1 cellular context compared by ENCODE assay signal in the genomic region with DNA sequence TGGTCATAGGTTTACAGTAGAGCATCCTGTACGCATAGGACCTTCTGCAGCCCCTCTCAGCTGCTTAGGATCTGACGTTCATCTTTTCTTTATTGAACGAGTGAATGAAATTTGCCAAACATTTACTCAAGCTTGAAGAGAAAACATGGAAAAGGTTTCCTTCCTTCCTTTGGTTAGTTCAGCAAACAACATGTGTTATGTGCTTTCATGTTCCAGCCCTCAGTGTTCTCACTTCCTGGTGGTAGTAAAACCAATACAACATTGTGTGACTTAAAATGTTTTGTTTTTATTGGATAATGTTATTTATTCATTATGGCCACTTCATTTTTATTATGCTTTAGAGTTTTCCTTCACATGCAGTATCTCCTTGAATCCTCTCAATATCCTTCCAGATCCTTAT.
TF ChIP-seq lines count a peak whose summit lies in the region.

No MANE protein-coding gene starts in this region.

TF ChIP-seq in endothelial cell of umbilical vein, 7 proteins besides CTCF, POLR2A, EP300 and RAD21:
- TF ChIP-seq, protein P1, sequence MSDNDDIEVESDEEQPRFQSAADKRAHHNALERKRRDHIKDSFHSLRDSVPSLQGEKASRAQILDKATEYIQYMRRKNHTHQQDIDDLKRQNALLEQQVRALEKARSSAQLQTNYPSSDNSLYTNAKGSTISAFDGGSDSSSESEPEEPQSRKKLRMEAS (IDR thresholded peaks at IDR 0.05; ENCODE audit: insufficient read depth, insufficient read length) = no peak
- no peak for TF ChIP-seq FOS (IDR thresholded peaks at IDR 0.05; ENCODE audit: borderline replicate concordance, insufficient read depth, low read length)
- TF ChIP-seq POLR2AphosphoS5 (IDR thresholded peaks at IDR 0.05; ENCODE audit: insufficient read depth, low read depth, low read length) = no peak
- TF ChIP-seq MYC (IDR thresholded peaks at IDR 0.05; ENCODE audit: low read depth, low read length) = no peak
- no peak for TF ChIP-seq EZH2 (IDR thresholded peaks at IDR 0.05; ENCODE audit: borderline replicate concordance, low read depth, low read length, severe bottlenecking)
- TF ChIP-seq GATA2 (IDR thresholded peaks at IDR 0.05; ENCODE audit: insufficient read depth, insufficient read length, low read depth, low read length) = no peak
- TF ChIP-seq JUN (IDR thresholded peaks at IDR 0.05; ENCODE audit: borderline replicate concordance, insufficient read depth, insufficient read length, low read depth) = no peak
